Comparison of ENCODE assay signal across 16 cellular contexts in genomic region chr4:76683154-76683553, GRCh38.
DNase-seq lines count a peak whose midpoint lies in the region; ATAC-seq and TF ChIP-seq lines count a peak whose summit lies in the region.
"Had no signal": no experiment of that assay in that cellular context is flagged by ENCODE, and none has a peak within 500 bp of the region (broad histone marks: within the 10 kb centered on the region; RNA-seq: fewer than 3 reads in every experiment).

No MANE protein-coding gene starts in this region.

- ATAC-seq in HG02884 (IDR thresholded peaks at IDR 0.05; ENCODE audit: unreplicated experiment) (no peak), GM18517 (IDR thresholded peaks at IDR 0.05; ENCODE audit: unreplicated experiment) (no peak), left cardiac atrium (no peak)
- ATAC-seq: A549; CD8-positive, alpha-beta T cell had no signal

- H3K27ac ChIP-seq in Peyer's patch: peak overlapping the region in 3 of 4 donors; percentile 49 to 74 (median 70)
- H3K27ac ChIP-seq in hepatocyte: peak overlapping the region; percentile 63
- H3K27ac ChIP-seq in muscle layer of duodenum (ENCODE audit: low read length): peak overlapping the region; percentile 76
- H3K27ac ChIP-seq: A549, HL-60 had no signal

- peak in 1 of 2 donors; percentile 77 for TF ChIP-seq POLR2A in Peyer's patch (IDR thresholded peaks at IDR 0.05)

- peaks cover 37% of the 10 kb centered on the region for H3K79me2 ChIP-seq in hepatocyte

- 68% methylated on average over 3 of the region's 3 CpGs for WGBS in hepatocyte (ENCODE audit: low lambda C conversion rate, missing lambda C conversion rate)

- TF ChIP-seq CTCF in Peyer's patch (IDR thresholded peaks at IDR 0.05): no peak
- no peak for TF ChIP-seq CTCF in hepatocyte (IDR thresholded peaks at IDR 0.05; ENCODE audit: poor library complexity)

- no peaks in the 10 kb centered on the region for H3K9me2 ChIP-seq in hepatocyte (replicated peaks; ENCODE audit: insufficient read depth)

- H2AFZ ChIP-seq in hepatocyte: no peak overlapping the region

- no peaks in the 10 kb centered on the region for H3K9me3 ChIP-seq in Peyer's patch
- no peaks in the 10 kb centered on the region for H3K9me3 ChIP-seq in hepatocyte (ENCODE audit: low read depth)
- no peaks in the 10 kb centered on the region for H3K9me3 ChIP-seq in muscle layer of duodenum (ENCODE audit: control insufficient read depth in 1 of 2, low read length in 2 of 2)
- H3K9me3 ChIP-seq: A549, HAP-1 had no signal

- peak overlapping the region; percentile 23 for H3K4me2 ChIP-seq in hepatocyte
- H3K4me2 ChIP-seq: A549 had no signal

- H3K36me3 ChIP-seq in Peyer's patch (no peaks in the 10 kb centered on the region), hepatocyte (replicated peaks; ENCODE audit: insufficient read depth, low read depth) (no peaks in the 10 kb centered on the region), muscle layer of duodenum (ENCODE audit: control insufficient read depth in 1 of 2, insufficient read depth in 2 of 2, low read length in 2 of 2) (no peaks in the 10 kb centered on the region)
- H3K36me3 ChIP-seq: HAP-1 had no signal

- intact Hi-C loops in left cardiac atrium (cut with DNase I): no loop called here

- H3K4me1 ChIP-seq in Peyer's patch: peaks cover 0 to 5% (median 0%) of the 10 kb centered on the region in 4 donors
- H3K4me1 ChIP-seq in hepatocyte (ENCODE audit: insufficient read depth): peaks cover 10% of the 10 kb centered on the region
- H3K4me1 ChIP-seq in muscle layer of duodenum (ENCODE audit: control insufficient read depth in 1 of 2, insufficient read depth in 2 of 2, low read length in 2 of 2): peaks cover 2 to 6% of the 10 kb centered on the region in 2 donors
- H3K4me1 ChIP-seq: HAP-1 had no signal

- no peaks in the 10 kb centered on the region for H4K20me1 ChIP-seq in hepatocyte (ENCODE audit: insufficient read depth, poor library complexity, severe bottlenecking)

- DNase-seq in Peyer's patch: no peak
- no peak for DNase-seq in hepatocyte (ENCODE audit: low spot score)
- DNase-seq in NCI-H1092 treated with DMSO at 0.1 percent for 48 hours (lab: John Stamatoyannopoulos, UW): no peak
- DNase-seq in left cardiac atrium: no peak
- DNase-seq: CD8-positive, alpha-beta T cell; COR-L47; DND-41; GDM1; HFFc6; IMR-90 had no signal

- H3K4me3 ChIP-seq in Peyer's patch (no peak overlapping the region), hepatocyte (no peak overlapping the region), muscle layer of duodenum (ENCODE audit: low read depth in 1 of 2, low read length in 2 of 2) (no peak overlapping the region)
- H3K4me3 ChIP-seq: A549, HAP-1 had no signal

- H3K27me3 ChIP-seq in Peyer's patch (no peaks in the 10 kb centered on the region), hepatocyte (no peaks in the 10 kb centered on the region), muscle layer of duodenum (ENCODE audit: low read depth, low read length) (no peaks in the 10 kb centered on the region)
